2 cellular contexts compared by ENCODE assay signal in the genomic region with DNA sequence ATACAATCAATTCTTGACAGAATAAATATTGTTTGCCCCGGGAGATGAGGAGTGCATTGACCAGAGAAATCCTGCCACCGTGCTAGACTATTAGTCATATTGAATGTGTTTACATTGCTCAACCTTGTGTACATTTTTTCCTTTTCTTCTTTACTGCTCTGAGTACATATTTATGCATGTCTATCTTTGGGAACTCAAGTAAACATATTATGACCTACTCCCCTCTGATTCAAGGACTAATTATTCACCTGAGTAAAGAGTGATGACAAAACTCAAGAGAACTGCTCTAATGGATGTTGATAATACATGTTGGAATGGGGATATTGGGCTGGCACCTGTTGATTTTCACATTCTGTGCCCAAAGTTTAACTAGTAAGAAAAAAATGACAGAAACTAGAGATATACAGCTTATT.
A peak's percentile ranks its signal among the peaks of the same experiment; 100 is the strongest.
TF ChIP-seq lines count a peak whose summit lies in the region.

No MANE protein-coding gene starts in this region.

TF ChIP-seq in WTC11, 78 proteins besides CTCF, POLR2A, EP300 and RAD21:
- TF ChIP-seq GABPB1 (CRISPR knock-in tag; IDR thresholded peaks at IDR 0.05) (peak; percentile 89), HMGXB4 (CRISPR knock-in tag; IDR thresholded peaks at IDR 0.05) (no peak)

TF ChIP-seq in HepG2, 621 proteins besides CTCF, POLR2A, EP300 and RAD21 (continues in another document):
- TF ChIP-seq ZFP36L1 (CRISPR knock-in tag; IDR thresholded peaks at IDR 0.05) (peak; percentile 97; the same call in 1 of the 2 replicates), NONO (IDR thresholded peaks at IDR 0.05) (no peak), NONO (CRISPR knock-in tag; conservative IDR thresholded peaks at IDR 0.05) (peak; percentile 72), ZNF792 (CRISPR knock-in tag; IDR thresholded peaks at IDR 0.05) (peak; percentile 95; the same call in 1 of the 2 replicates), GATAD2A (CRISPR knock-in tag; IDR thresholded peaks at IDR 0.05) (peak; percentile 100), ZNF513 (CRISPR knock-in tag; conservative IDR thresholded peaks at IDR 0.05) (no peak), TFAP4 (IDR thresholded peaks at IDR 0.05; ENCODE audit: borderline replicate concordance, low read depth) (peak; percentile 91), CAMTA2 (CRISPR knock-in tag; IDR thresholded peaks at IDR 0.05; ENCODE audit: borderline replicate concordance) (no peak), ELF1 (CRISPR knock-in tag; IDR thresholded peaks at IDR 0.05) (peak; percentile 56), NFKBIZ (CRISPR knock-in tag; IDR thresholded peaks at IDR 0.05) (peak; percentile 99), RNF2 (conservative IDR thresholded peaks at IDR 0.05; ENCODE audit: low read depth) (peak; percentile 90), NFIC (IDR thresholded peaks at IDR 0.05; ENCODE audit: low read length) (peak; percentile 99), JUN (CRISPR knock-in tag; IDR thresholded peaks at IDR 0.05) (peak; percentile 93), SMAD9 (CRISPR knock-in tag; IDR thresholded peaks at IDR 0.05) (no peak), CSRNP2 (CRISPR knock-in tag; conservative IDR thresholded peaks at IDR 0.05; ENCODE audit: low read depth) (0 out of 2 replicates have a peak, but pooled peaks have one; percentile 74), PHF5A (CRISPR knock-in tag; IDR thresholded peaks at IDR 0.05; ENCODE audit: low read depth, unreplicated experiment) (peak; percentile 37), IRF2 (CRISPR knock-in tag; IDR thresholded peaks at IDR 0.05) (peak; percentile 87), HOMEZ (CRISPR knock-in tag; IDR thresholded peaks at IDR 0.05; ENCODE audit: low read depth) (peak; percentile 78; the same call in 1 of the 2 replicates), ZNF12 (CRISPR knock-in tag; IDR thresholded peaks at IDR 0.05) (peak; percentile 84), FOXP1 (IDR thresholded peaks at IDR 0.05) (peak; percentile 100), FOXP1 (CRISPR knock-in tag; IDR thresholded peaks at IDR 0.05) (peak; percentile 100), NFE2L2 (IDR thresholded peaks at IDR 0.05; ENCODE audit: low read length) (no peak), MTA3 (CRISPR knock-in tag; IDR thresholded peaks at IDR 0.05) (no peak), POLR2AphosphoS5 (IDR thresholded peaks at IDR 0.05; ENCODE audit: low read depth, low read length) (no peak), ZMAT3 (CRISPR knock-in tag; conservative IDR thresholded peaks at IDR 0.05) (peak; percentile 78; the same call in 1 of the 2 replicates), PAXIP1 (CRISPR knock-in tag; conservative IDR thresholded peaks at IDR 0.05) (peak; percentile 90), U2AF1 (optimal IDR thresholded peaks at IDR 0.05; ENCODE audit: low read depth, low read length) (no peak), ZNF292 (CRISPR knock-in tag; IDR thresholded peaks at IDR 0.05; ENCODE audit: borderline replicate concordance, low read depth) (peak; percentile 31; the same call in 1 of the 2 replicates), ZNF639 (CRISPR knock-in tag; conservative IDR thresholded peaks at IDR 0.05) (peak; percentile 71; the same call in 1 of the 2 replicates), PHF21A (CRISPR knock-in tag; IDR thresholded peaks at IDR 0.05) (peak; percentile 72; the same call in 1 of the 2 replicates), HMG20A (CRISPR knock-in tag; IDR thresholded peaks at IDR 0.05; ENCODE audit: borderline replicate concordance) (peak; percentile 100), FOXK1 (CRISPR knock-in tag; IDR thresholded peaks at IDR 0.05; ENCODE audit: borderline replicate concordance, low read depth) (peak; percentile 100), ZBTB3 (CRISPR knock-in tag; IDR thresholded peaks at IDR 0.05; ENCODE audit: borderline replicate concordance, low read depth) (peak; percentile 45; the same call in 1 of the 2 replicates), ZNF589 (CRISPR knock-in tag; conservative IDR thresholded peaks at IDR 0.05) (peak; percentile 95)
- TF ChIP-seq, protein P1, sequence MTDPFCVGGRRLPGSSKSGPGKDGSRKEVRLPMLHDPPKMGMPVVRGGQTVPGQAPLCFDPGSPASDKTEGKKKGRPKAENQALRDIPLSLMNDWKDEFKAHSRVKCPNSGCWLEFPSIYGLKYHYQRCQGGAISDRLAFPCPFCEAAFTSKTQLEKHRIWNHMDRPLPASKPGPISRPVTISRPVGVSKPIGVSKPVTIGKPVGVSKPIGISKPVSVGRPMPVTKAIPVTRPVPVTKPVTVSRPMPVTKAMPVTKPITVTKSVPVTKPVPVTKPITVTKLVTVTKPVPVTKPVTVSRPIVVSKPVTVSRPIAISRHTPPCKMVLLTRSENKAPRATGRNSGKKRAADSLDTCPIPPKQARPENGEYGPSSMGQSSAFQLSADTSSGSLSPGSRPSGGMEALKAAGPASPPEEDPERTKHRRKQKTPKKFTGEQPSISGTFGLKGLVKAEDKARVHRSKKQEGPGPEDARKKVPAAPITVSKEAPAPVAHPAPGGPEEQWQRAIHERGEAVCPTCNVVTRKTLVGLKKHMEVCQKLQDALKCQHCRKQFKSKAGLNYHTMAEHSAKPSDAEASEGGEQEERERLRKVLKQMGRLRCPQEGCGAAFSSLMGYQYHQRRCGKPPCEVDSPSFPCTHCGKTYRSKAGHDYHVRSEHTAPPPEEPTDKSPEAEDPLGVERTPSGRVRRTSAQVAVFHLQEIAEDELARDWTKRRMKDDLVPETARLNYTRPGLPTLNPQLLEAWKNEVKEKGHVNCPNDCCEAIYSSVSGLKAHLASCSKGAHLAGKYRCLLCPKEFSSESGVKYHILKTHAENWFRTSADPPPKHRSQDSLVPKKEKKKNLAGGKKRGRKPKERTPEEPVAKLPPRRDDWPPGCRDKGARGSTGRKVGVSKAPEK (CRISPR knock-in tag; IDR thresholded peaks at IDR 0.05; ENCODE audit: borderline replicate concordance): peak; percentile 97; the same call in 1 of the 2 replicates
- TF ChIP-seq, protein P2, sequence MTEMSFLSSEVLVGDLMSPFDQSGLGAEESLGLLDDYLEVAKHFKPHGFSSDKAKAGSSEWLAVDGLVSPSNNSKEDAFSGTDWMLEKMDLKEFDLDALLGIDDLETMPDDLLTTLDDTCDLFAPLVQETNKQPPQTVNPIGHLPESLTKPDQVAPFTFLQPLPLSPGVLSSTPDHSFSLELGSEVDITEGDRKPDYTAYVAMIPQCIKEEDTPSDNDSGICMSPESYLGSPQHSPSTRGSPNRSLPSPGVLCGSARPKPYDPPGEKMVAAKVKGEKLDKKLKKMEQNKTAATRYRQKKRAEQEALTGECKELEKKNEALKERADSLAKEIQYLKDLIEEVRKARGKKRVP (CRISPR knock-in tag; IDR thresholded peaks at IDR 0.05): peak in 1 of 2 experiments; percentile 94; a peak in 2 of 4 replicates
- TF ChIP-seq, protein P3, sequence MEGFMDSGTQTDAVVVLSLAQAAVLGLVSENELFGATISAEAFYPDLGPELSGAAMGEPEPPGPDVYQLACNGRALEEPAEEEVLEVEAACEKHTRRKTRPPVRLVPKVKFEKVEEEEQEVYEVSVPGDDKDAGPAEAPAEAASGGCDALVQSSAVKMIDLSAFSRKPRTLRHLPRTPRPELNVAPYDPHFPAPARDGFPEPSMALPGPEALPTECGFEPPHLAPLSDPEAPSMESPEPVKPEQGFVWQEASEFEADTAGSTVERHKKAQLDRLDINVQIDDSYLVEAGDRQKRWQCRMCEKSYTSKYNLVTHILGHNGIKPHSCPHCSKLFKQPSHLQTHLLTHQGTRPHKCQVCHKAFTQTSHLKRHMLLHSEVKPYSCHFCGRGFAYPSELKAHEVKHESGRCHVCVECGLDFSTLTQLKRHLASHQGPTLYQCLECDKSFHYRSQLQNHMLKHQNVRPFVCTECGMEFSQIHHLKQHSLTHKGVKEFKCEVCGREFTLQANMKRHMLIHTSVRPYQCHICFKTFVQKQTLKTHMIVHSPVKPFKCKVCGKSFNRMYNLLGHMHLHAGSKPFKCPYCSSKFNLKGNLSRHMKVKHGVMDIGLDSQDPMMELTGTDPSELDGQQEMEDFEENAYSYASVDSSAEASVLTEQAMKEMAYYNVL (CRISPR knock-in tag; IDR thresholded peaks at IDR 0.05; ENCODE audit: borderline replicate concordance): peak; percentile 74
- TF ChIP-seq, protein P4, sequence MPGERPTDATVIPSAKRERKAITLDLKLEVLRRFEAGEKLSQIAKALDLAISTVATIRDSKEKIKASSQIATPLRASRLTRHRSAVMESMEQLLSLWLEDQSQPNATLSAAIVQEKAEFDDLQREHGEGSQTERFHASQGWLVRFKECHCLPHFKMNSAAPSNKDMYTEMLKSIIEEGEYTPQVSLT (CRISPR knock-in tag; IDR thresholded peaks at IDR 0.05; ENCODE audit: borderline replicate concordance, low read depth): no peak
